1 cellular context compared by ENCODE assay signal in genomic region chr12:116201908-116202307, GRCh38.
TF ChIP-seq lines count a peak whose summit lies in the region.

No MANE protein-coding gene starts in this region.

TF ChIP-seq in A549, 52 proteins besides CTCF, POLR2A, EP300 and RAD21 (continued from another document):
- TF ChIP-seq HMGXB4 (CRISPR knock-in tag; IDR thresholded peaks at IDR 0.05; ENCODE audit: borderline replicate concordance) (no peak), ATOH8 (CRISPR knock-in tag; IDR thresholded peaks at IDR 0.05; ENCODE audit: low read depth) (no peak), BHLHE40 (IDR thresholded peaks at IDR 0.05; ENCODE audit: low read depth, low read length) (no peak), ZSCAN20 (CRISPR knock-in tag; IDR thresholded peaks at IDR 0.05) (no peak), RARB (CRISPR knock-in tag; IDR thresholded peaks at IDR 0.05) (no peak), CBX2 (IDR thresholded peaks at IDR 0.05; ENCODE audit: borderline replicate concordance, low read depth) (no peak), MYC (IDR thresholded peaks at IDR 0.05; ENCODE audit: borderline replicate concordance, low read length) (no peak), RNF2 (IDR thresholded peaks at IDR 0.05; ENCODE audit: borderline replicate concordance, low read depth) (no peak), EHMT2 (IDR thresholded peaks at IDR 0.05; ENCODE audit: low read depth) (no peak), ZNF302 (CRISPR knock-in tag; IDR thresholded peaks at IDR 0.05) (no peak), PBX3 (IDR thresholded peaks at IDR 0.05) (no peak), MAFK (IDR thresholded peaks at IDR 0.05; ENCODE audit: partially characterized antibody) (no peak)
TF ChIP-seq in A549: peak in this region for 0.
